ENCODE assay signal across 9 cellular contexts in the genomic region with DNA sequence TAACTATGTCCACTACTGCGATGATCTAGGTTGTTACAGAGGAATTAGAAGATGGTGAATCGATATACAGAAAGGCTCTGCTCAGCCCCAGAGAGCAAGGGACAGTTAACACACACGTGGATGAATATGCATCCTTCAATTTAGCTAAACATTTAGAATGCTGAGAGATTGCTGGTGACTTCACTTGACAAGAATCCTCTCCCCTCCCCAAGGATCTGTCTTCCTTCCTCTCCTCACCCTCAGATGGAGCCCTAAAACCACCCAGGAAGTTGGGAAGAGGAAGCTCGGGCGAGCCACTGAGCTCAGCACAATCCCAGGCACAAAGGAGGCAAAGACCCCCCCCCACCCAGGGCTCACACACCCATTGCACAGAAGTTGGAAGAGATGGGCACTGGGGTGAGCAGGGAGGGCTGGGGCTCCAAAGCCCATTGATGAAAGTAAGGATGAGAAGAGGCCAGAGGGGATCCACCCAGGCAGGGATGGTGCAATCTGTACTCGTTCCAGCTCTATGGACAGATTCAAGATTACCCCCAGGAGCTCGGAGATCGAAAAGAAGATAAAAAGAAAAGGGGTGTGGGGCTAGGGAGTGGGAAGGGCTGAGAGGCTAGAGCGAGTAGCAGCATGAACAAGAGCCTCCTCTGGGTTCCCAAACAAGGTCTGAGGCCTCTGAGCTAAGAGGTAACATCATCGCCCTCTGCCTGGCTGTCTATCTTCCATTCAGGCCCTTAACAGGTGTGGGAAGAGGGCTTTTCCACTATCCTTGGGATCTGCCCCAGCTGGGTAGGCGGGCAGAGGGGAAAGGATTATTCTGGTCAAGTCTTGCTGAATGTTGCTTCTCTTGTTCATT. TPM values are rescaled to one million over a fixed set of nuclear protein-coding genes. Genes with fewer than 3 reads are reported as not detected.
DNase-seq lines count a peak whose midpoint lies in the region; ATAC-seq, FAIRE-seq and TF ChIP-seq lines count a peak whose summit lies in the region.
"Had no signal": no experiment of that assay in that cellular context is flagged by ENCODE, and none has a peak within 500 bp of the region (broad histone marks: within the 10 kb centered on the region; RNA-seq: fewer than 3 reads in every experiment).

No MANE protein-coding gene starts in this region.

- H3K27ac ChIP-seq in heart right ventricle: peak overlapping the region; percentile 91 to 99 (median 96)

- peak overlapping the region; percentile 89 for H3K4me3 Mint-ChIP-seq in T-helper 1 cell treated with Interleukin-12 subunit alpha and Interleukin-12 subunit beta and Interleukin-4 antibody, amounts not matched to agents 30 μg/mL and 1 μg/mL, for 36 hours
- peak overlapping the region; percentile 95 for H3K4me3 Mint-ChIP-seq in neural crest cell

- H3K36me3 Mint-ChIP-seq in T-helper 1 cell treated with Interleukin-12 subunit alpha and Interleukin-12 subunit beta and Interleukin-4 antibody, amounts not matched to agents 30 μg/mL and 1 μg/mL, for 36 hours (ENCODE audit: low read depth): peaks cover 27% of the 10 kb centered on the region
- peaks cover 8% of the 10 kb centered on the region for H3K36me3 Mint-ChIP-seq in neural crest cell (ENCODE audit: low read depth)

- H3K4me1 ChIP-seq in heart right ventricle: peaks cover 0 to 35% (median 15%) of the 10 kb centered on the region in 9 donors

- no peaks in the 10 kb centered on the region for H3K27me3 Mint-ChIP-seq in T-helper 1 cell treated with Interleukin-12 subunit alpha and Interleukin-12 subunit beta and Interleukin-4 antibody, amounts not matched to agents 30 μg/mL and 1 μg/mL, for 36 hours (ENCODE audit: low read depth)
- no peaks in the 10 kb centered on the region for H3K27me3 Mint-ChIP-seq in neural crest cell (ENCODE audit: low read depth)

- FAIRE-seq in frontal cortex (lab: Jason Lieb, UNC): no peak

- no peaks in the 10 kb centered on the region for H3K27me3 ChIP-seq in heart right ventricle

- H3K9me3 Mint-ChIP-seq in T-helper 1 cell treated with Interleukin-12 subunit alpha and Interleukin-12 subunit beta and Interleukin-4 antibody, amounts not matched to agents 30 μg/mL and 1 μg/mL, for 36 hours: no peaks in the 10 kb centered on the region
- no peaks in the 10 kb centered on the region for H3K9me3 Mint-ChIP-seq in neural crest cell

- TF ChIP-seq CTCF in heart right ventricle (IDR thresholded peaks at IDR 0.05): no peak
- no peak for TF ChIP-seq CTCF in epithelial cell of esophagus (IDR thresholded peaks at IDR 0.05; ENCODE audit: insufficient read depth, low read depth, low read length, missing control alignments)
- no peak for TF ChIP-seq CTCF in neural crest cell (conservative IDR thresholded peaks at IDR 0.05)

- intact Hi-C loops in heart right ventricle (cut with DNase I) (loop anchor here in 7 of 10 donors (2.0 to 10.0 kb wide), 7 partner anchors 35 to 241 kb away; a partner anchor contains a TSS), left ventricle myocardium superior (cut with micrococcal nuclease) (no loop called here)

- 15 to 22% methylated on average over 10 to 11 of the region's 11 CpGs for WGBS in heart right ventricle, 2 donors

- H3K4me3 ChIP-seq in heart right ventricle: peak overlapping the region; percentile 64 to 92 (median 80)
- H3K4me3 ChIP-seq in epithelial cell of esophagus (ENCODE audit: low read length): peak overlapping the region; percentile 77

- peaks cover 0 to 27% (median 0%) of the 10 kb centered on the region in 9 donors for H3K36me3 ChIP-seq in heart right ventricle

- ATAC-seq in heart right ventricle (no peak), left ventricle myocardium superior (no peak), HG02759 (IDR thresholded peaks at IDR 0.05; ENCODE audit: unreplicated experiment) (no peak)

- peak overlapping the region; percentile 96 for H3K27ac Mint-ChIP-seq in T-helper 1 cell treated with Interleukin-12 subunit alpha and Interleukin-12 subunit beta and Interleukin-4 antibody, amounts not matched to agents 30 μg/mL and 1 μg/mL, for 36 hours
- H3K27ac Mint-ChIP-seq in neural crest cell (ENCODE audit: unreplicated experiment): peak overlapping the region; percentile 95

- H3K9me3 ChIP-seq in heart right ventricle: peaks cover 0 to 14% (median 0%) of the 10 kb centered on the region in 11 donors
- H3K9me3 ChIP-seq: mucosa of descending colon had no signal

- peaks cover 33% of the 10 kb centered on the region for H3K4me1 Mint-ChIP-seq in T-helper 1 cell treated with Interleukin-12 subunit alpha and Interleukin-12 subunit beta and Interleukin-4 antibody, amounts not matched to agents 30 μg/mL and 1 μg/mL, for 36 hours (ENCODE audit: low read depth)
- H3K4me1 Mint-ChIP-seq in neural crest cell: peaks cover 42% of the 10 kb centered on the region

- DNase-seq in heart right ventricle (peak in 1 of 2 donors; percentile 13), left ventricle myocardium superior (no peak), epithelial cell of esophagus (ENCODE audit: low read depth) (peak; percentile 65), neural crest cell (ENCODE audit: low read depth, low spot score) (no peak), NCI-H446 (lab: John Stamatoyannopoulos, UW) (no peak), frontal cortex (ENCODE audit: low spot score in 2 of 2) (no peak)

RNA-seq across cellular contexts. Expression of a gene that starts 1.3 kb away (rescaled TPM):
- total RNA-seq in heart right ventricle (10 to 100 TPM; 13.8 to 29.1 (median 16.1) TPM), left ventricle myocardium superior (18.5 TPM), neural crest cell (26.2 TPM in 2 replicates), frontal cortex (8.6 TPM)
- polyA plus RNA-seq in heart right ventricle: 10 to 100 TPM; 17.6 to 34.8 TPM

RNA-seq across cellular contexts. Expression of a gene that starts 16.9 kb away (rescaled TPM):
- total RNA-seq in heart right ventricle (1 to 10 TPM in 7 of 10 donors, under 1 TPM in 3; 0.71 to 2.0 (median 1.2) TPM), left ventricle myocardium superior (1.7 TPM), neural crest cell (13.8 and 14.7 TPM in 2 replicates), frontal cortex (1.6 TPM)
- polyA plus RNA-seq in heart right ventricle: 1 to 10 TPM in 1 of 2 donors, under 1 TPM in 1; 0.70 to 1.7 TPM

RNA-seq across cellular contexts. Expression of a gene that starts 31.9 kb away (rescaled TPM):
- total RNA-seq in heart right ventricle (10 to 100 TPM in 1 of 10 donors, 1 to 10 TPM in 9; 5.4 to 16.9 (median 8.1) TPM), left ventricle myocardium superior (6.3 TPM), neural crest cell (30.2 and 33.7 TPM in 2 replicates), frontal cortex (6.1 TPM)
- 10 to 100 TPM; 24.4 to 26.5 TPM for polyA plus RNA-seq in heart right ventricle

RNA-seq across cellular contexts. Expression of a gene that starts 37.8 kb away (rescaled TPM):
- total RNA-seq in heart right ventricle: 10 to 100 TPM; 45.7 to 84.7 (median 60.6) TPM
- 100 to 1,000 TPM in 1 of 2 donors, 10 to 100 TPM in 1; 87.7 to 107 TPM for polyA plus RNA-seq in heart right ventricle
- total RNA-seq in left ventricle myocardium superior: 65.4 TPM
- total RNA-seq in neural crest cell: 29.0 and 29.6 TPM in 2 replicates
- 24.5 TPM for total RNA-seq in frontal cortex

RNA-seq across cellular contexts. Expression of a gene that starts 39.8 kb away (rescaled TPM):
- 10 to 100 TPM; 16.2 to 26.0 (median 21.9) TPM for total RNA-seq in heart right ventricle
- polyA plus RNA-seq in heart right ventricle: 10 to 100 TPM; 16.6 to 34.1 TPM
- total RNA-seq in left ventricle myocardium superior: 18.1 TPM
- 55.3 and 63.2 TPM in 2 replicates for total RNA-seq in neural crest cell
- 35.1 TPM for total RNA-seq in frontal cortex
